ENCODE assay signal across 10 cellular contexts in the genomic region with DNA sequence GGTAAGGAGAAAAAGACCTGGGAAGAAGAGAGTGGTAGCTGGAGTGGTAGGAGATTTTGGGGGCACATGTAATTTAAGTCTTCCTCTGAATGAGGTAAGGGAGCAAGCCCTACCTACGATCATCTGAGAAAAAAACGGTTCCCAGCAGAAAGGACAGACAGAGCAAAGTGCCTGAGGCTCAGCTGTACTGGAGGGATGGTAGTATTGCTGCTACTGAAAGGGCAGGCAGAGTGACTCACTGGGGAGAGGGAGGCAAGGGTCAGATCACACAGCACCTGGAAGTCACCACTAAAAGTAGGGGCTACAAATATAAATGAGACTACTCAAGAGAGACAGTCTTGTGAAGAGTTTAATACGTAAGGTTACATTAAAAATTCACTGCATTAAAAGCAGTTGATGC.
A peak's percentile ranks its signal among the peaks of the same experiment; 100 is the strongest.
DNase-seq lines count a peak whose midpoint lies in the region; TF ChIP-seq lines count a peak whose summit lies in the region.
"Had no signal": no experiment of that assay in that cellular context is flagged by ENCODE, and none has a peak within 500 bp of the region (broad histone marks: within the 10 kb centered on the region; RNA-seq: fewer than 3 reads in every experiment).

No MANE protein-coding gene starts in this region.

- intact Hi-C loops in lower leg skin (cut with DNase I; ENCODE audit: low total_unique reads): no loop called here

- 20 to 50% methylated on average over 2 of the region's 3 CpGs for WGBS in mesodermal cell (ENCODE audit: insufficient coverage in 2 of 2), 2 experiments
- WGBS in lower leg skin, 2 donors: 54 to 57% methylated on average over 3 of the region's 3 CpGs

- H3K4me1 Mint-ChIP-seq in activated T-cell treated with anti-CD3 and anti-CD28 coated beads, Interleukin-2, amount 50 U/mL, for 24 hours (ENCODE audit: low read depth): no peaks in the 10 kb centered on the region

- H3K27ac ChIP-seq in ACC112 (ENCODE audit: low read depth, low read length) (peak overlapping the region; percentile 79), mesodermal cell (ENCODE audit: low read depth, low read length, severe bottlenecking) (peak overlapping the region; percentile 77)

- peaks cover 69% of the 10 kb centered on the region for H3K79me2 ChIP-seq in ACC112 (ENCODE audit: control insufficient read depth, insufficient read depth, low read length, unreplicated experiment)

- H3K27me3 ChIP-seq in ACC112 (ENCODE audit: insufficient read depth, low read length): no peaks in the 10 kb centered on the region

- H3K36me3 Mint-ChIP-seq in activated T-cell treated with anti-CD3 and anti-CD28 coated beads, Interleukin-2, amount 50 U/mL, for 24 hours (ENCODE audit: low read depth): no peaks in the 10 kb centered on the region

- no peak overlapping the region for H3K4me3 Mint-ChIP-seq in activated T-cell treated with anti-CD3 and anti-CD28 coated beads, Interleukin-2, amount 50 U/mL, for 24 hours

- TF ChIP-seq CTCF in epithelial cell of esophagus (IDR thresholded peaks at IDR 0.05; ENCODE audit: insufficient read depth, low read depth, low read length, missing control alignments) (no peak), lower leg skin (IDR thresholded peaks at IDR 0.05) (no peak)

- no peaks in the 10 kb centered on the region for H3K9me3 ChIP-seq in mesodermal cell (ENCODE audit: control insufficient read depth, low read length)

- no peaks in the 10 kb centered on the region for H3K9me3 Mint-ChIP-seq in activated T-cell treated with anti-CD3 and anti-CD28 coated beads, Interleukin-2, amount 50 U/mL, for 24 hours

- H3K4me3 ChIP-seq in ACC112 (ENCODE audit: low read depth, low read length) (no peak overlapping the region), epithelial cell of esophagus (ENCODE audit: low read length) (no peak overlapping the region), mesodermal cell (ENCODE audit: extremely low read depth, insufficient read depth, low read length, poor library complexity, severe bottlenecking) (no peak overlapping the region), lower leg skin (ENCODE audit: low read depth, poor library complexity, severe bottlenecking) (no peak overlapping the region)

- H3K36me3 ChIP-seq in ACC112 (ENCODE audit: insufficient read depth, low read length) (no peaks in the 10 kb centered on the region), mesodermal cell (ENCODE audit: control insufficient read depth, insufficient read depth, low read length) (no peaks in the 10 kb centered on the region)

- H3K27ac Mint-ChIP-seq in activated T-cell treated with anti-CD3 and anti-CD28 coated beads, Interleukin-2, amount 50 U/mL, for 24 hours: no peak overlapping the region

- H3K4me1 ChIP-seq in ACC112 (ENCODE audit: control insufficient read depth, insufficient read depth, low read length, unreplicated experiment) (peaks cover 69% of the 10 kb centered on the region), mesodermal cell (ENCODE audit: control insufficient read depth, insufficient read depth, low read length, poor library complexity, severe bottlenecking) (peaks cover 9% of the 10 kb centered on the region)

- H3K27me3 Mint-ChIP-seq in activated T-cell treated with anti-CD3 and anti-CD28 coated beads, Interleukin-2, amount 50 U/mL, for 24 hours: peaks cover 2% of the 10 kb centered on the region

- peak; percentile 72 for DNase-seq in NCI-H69 (lab: John Stamatoyannopoulos, UW)
- DNase-seq in epithelial cell of esophagus (ENCODE audit: low read depth): peak; percentile 72
- DNase-seq in anterior cingulate cortex (lab: John Stamatoyannopoulos, UW): no peak
- no peak for DNase-seq in activated T-cell treated with anti-CD3 and anti-CD28 coated beads, Interleukin-2, amount 50 U/mL, for 24 hours
- DNase-seq in stimulated activated CD8-positive, alpha-beta memory T cell treated with anti-CD3 and anti-CD28 coated beads, Interleukin-4, amount 100 ng/mL, for 48 hours: no peak
- no peak for DNase-seq in lower leg skin (ENCODE audit: low spot score in 2 of 2)
- DNase-seq: activated naive CD4-positive, alpha-beta T cell treated with anti-CD3 and anti-CD28 coated beads, Interleukin-2, amount 50 U/mL, for 16 hours; NCI-H1092 had no signal

- no peak for TF ChIP-seq POLR2A in lower leg skin (IDR thresholded peaks at IDR 0.05)

- H2AFZ ChIP-seq in ACC112 (ENCODE audit: low read length, unreplicated experiment): no peak overlapping the region

Comparison
In these comparisons a context has a peak if more than half of its experiments do, and no peak if none do; other contexts are left out.
1. DNase-seq: peak in NCI-H69 (single experiment) and epithelial cell of esophagus (single experiment); none in anterior cingulate cortex (0 of 58), activated T-cell treated with anti-CD3 and anti-CD28 coated beads, Interleukin-2, amount 50 U/mL, for 24 hours (single experiment), stimulated activated CD8-positive, alpha-beta memory T cell treated with anti-CD3 and anti-CD28 coated beads, Interleukin-4, amount 100 ng/mL, for 48 hours (single experiment) and lower leg skin (0 of 2).